Comparison of ENCODE assay signal across 15 cellular contexts in the genomic region with DNA sequence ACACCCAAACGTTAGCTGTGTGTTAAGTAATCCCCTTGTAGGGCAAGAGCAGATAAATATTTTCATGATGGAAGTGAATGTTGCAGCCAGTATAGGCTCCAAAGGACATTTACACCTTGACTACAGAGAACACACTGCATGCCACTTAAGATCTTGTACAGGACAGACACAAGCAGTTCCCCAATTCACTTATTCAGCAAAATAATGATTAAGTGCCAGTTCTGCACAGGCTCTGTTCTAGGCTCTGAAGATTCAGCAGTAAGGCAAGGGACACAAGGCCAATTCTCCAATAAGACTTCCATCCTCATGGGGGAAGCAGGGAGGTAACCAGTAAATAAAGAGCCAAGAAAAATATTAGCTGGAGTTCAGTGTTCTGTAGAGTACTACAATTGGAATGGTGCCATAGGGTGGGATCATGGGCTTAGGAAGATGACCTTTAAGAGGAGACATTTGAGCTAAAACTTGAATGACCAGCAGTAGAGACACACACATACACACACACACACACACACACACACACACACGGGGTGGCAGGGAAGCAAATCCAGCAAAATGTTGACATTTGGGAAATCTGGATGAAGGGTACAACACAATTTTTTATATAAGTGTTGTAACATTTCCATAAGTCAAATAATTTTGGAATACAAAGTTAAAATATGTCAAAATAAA.
"Had no signal": no experiment of that assay in that cellular context is flagged by ENCODE, and none has a peak within 500 bp of the region (broad histone marks: within the 10 kb centered on the region; RNA-seq: fewer than 3 reads in every experiment).

No MANE protein-coding gene starts in this region.

- H3K27me3 Mint-ChIP-seq: activated naive CD8-positive, alpha-beta T cell; activated T-cell treated with anti-CD3 and anti-CD28 coated beads, Interleukin-2, amount 50 U/mL, for 24 hours; memory B cell had no signal

- H3K4me3 ChIP-seq: breast epithelium, smooth muscle cell, tibial nerve, vagina had no signal

- ATAC-seq: left lobe of liver; stimulated activated effector memory CD8-positive, alpha-beta T cell treated with anti-CD3 and anti-CD28 coated beads, Interleukin-12 subunit alpha, Interleukin-12 subunit beta, amount 100 ng/mL, for 72 hours had no signal

- H3K4me3 Mint-ChIP-seq: activated naive CD8-positive, alpha-beta T cell; activated T-cell treated with anti-CD3 and anti-CD28 coated beads, Interleukin-2, amount 50 U/mL, for 24 hours; memory B cell; stimulated activated effector memory CD8-positive, alpha-beta T cell treated with anti-CD3 and anti-CD28 coated beads, Interleukin-12 subunit alpha, Interleukin-12 subunit beta, amount 100 ng/mL, for 72 hours had no signal

- H3K4me2 ChIP-seq: smooth muscle cell had no signal

- DNase-seq: activated CD4-positive, CD25-positive, alpha-beta regulatory T cell; activated effector memory CD4-positive, alpha-beta T cell treated with Interleukin-2 at 50 U/mL for 16 hours; activated T-cell treated with anti-CD3 and anti-CD28 coated beads, Interleukin-2, amount 50 U/mL, for 24 hours; anterior cingulate cortex; T-helper 2 cell had no signal

- H3K27ac ChIP-seq: breast epithelium, tibial nerve, vagina had no signal

- H3K27me3 ChIP-seq: breast epithelium, tibial nerve, vagina had no signal

- H3K4me1 ChIP-seq: breast epithelium had no signal

- H3K9me3 Mint-ChIP-seq: activated T-cell treated with anti-CD3 and anti-CD28 coated beads, Interleukin-2, amount 50 U/mL, for 24 hours; memory B cell; stimulated activated effector memory CD8-positive, alpha-beta T cell treated with anti-CD3 and anti-CD28 coated beads, Interleukin-12 subunit alpha, Interleukin-12 subunit beta, amount 100 ng/mL, for 72 hours had no signal

- H3K36me3 Mint-ChIP-seq: activated naive CD8-positive, alpha-beta T cell; memory B cell; stimulated activated effector memory CD8-positive, alpha-beta T cell treated with anti-CD3 and anti-CD28 coated beads, Interleukin-12 subunit alpha, Interleukin-12 subunit beta, amount 100 ng/mL, for 72 hours had no signal

- H3K36me3 ChIP-seq: breast epithelium, tibial nerve, vagina had no signal

- H3K27ac Mint-ChIP-seq: activated naive CD8-positive, alpha-beta T cell; activated T-cell treated with anti-CD3 and anti-CD28 coated beads, Interleukin-2, amount 50 U/mL, for 24 hours; memory B cell; stimulated activated effector memory CD8-positive, alpha-beta T cell treated with anti-CD3 and anti-CD28 coated beads, Interleukin-12 subunit alpha, Interleukin-12 subunit beta, amount 100 ng/mL, for 72 hours had no signal

- FAIRE-seq: endothelial cell of umbilical vein, TTC549 had no signal

- H3K9me3 ChIP-seq: breast epithelium, tibial nerve, vagina had no signal
